ENCODE assay signal across 1 cellular context in the genomic region with DNA sequence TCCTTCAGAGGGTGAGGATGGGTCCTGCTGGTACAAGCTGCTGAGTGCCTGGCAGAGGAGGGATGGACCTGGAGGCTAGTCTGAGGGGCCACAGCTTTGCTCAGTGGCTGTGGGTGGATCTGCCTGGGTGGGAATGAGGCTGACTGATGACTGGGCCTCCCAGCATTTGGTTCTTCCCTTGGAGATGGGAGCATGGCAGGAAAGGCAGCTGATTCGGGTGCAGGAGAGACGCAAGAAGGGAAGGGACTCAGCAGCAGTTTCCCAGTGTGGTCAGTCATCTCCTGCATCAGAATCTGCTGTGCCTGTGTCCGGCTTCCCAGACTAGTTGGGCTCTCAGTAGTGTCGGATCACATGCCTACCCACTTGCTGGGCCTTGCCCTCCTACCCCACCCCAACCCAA.
TF ChIP-seq lines count a peak whose summit lies in the region.

No MANE protein-coding gene starts in this region.

TF ChIP-seq in GM12878, 131 proteins besides CTCF, POLR2A, EP300 and RAD21:
- TF ChIP-seq, protein P1, sequence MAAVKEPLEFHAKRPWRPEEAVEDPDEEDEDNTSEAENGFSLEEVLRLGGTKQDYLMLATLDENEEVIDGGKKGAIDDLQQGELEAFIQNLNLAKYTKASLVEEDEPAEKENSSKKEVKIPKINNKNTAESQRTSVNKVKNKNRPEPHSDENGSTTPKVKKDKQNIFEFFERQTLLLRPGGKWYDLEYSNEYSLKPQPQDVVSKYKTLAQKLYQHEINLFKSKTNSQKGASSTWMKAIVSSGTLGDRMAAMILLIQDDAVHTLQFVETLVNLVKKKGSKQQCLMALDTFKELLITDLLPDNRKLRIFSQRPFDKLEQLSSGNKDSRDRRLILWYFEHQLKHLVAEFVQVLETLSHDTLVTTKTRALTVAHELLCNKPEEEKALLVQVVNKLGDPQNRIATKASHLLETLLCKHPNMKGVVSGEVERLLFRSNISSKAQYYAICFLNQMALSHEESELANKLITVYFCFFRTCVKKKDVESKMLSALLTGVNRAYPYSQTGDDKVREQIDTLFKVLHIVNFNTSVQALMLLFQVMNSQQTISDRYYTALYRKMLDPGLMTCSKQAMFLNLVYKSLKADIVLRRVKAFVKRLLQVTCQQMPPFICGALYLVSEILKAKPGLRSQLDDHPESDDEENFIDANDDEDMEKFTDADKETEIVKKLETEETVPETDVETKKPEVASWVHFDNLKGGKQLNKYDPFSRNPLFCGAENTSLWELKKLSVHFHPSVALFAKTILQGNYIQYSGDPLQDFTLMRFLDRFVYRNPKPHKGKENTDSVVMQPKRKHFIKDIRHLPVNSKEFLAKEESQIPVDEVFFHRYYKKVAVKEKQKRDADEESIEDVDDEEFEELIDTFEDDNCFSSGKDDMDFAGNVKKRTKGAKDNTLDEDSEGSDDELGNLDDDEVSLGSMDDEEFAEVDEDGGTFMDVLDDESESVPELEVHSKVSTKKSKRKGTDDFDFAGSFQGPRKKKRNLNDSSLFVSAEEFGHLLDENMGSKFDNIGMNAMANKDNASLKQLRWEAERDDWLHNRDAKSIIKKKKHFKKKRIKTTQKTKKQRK (IDR thresholded peaks at IDR 0.05; ENCODE audit: low read depth, low read length) = no peak
- TF ChIP-seq POLR2AphosphoS5 (IDR thresholded peaks at IDR 0.05; ENCODE audit: low read length) = peak; percentile 31
TF ChIP-seq in GM12878: peak in this region for 1.
